8 cellular contexts compared by ENCODE assay signal in the genomic region with DNA sequence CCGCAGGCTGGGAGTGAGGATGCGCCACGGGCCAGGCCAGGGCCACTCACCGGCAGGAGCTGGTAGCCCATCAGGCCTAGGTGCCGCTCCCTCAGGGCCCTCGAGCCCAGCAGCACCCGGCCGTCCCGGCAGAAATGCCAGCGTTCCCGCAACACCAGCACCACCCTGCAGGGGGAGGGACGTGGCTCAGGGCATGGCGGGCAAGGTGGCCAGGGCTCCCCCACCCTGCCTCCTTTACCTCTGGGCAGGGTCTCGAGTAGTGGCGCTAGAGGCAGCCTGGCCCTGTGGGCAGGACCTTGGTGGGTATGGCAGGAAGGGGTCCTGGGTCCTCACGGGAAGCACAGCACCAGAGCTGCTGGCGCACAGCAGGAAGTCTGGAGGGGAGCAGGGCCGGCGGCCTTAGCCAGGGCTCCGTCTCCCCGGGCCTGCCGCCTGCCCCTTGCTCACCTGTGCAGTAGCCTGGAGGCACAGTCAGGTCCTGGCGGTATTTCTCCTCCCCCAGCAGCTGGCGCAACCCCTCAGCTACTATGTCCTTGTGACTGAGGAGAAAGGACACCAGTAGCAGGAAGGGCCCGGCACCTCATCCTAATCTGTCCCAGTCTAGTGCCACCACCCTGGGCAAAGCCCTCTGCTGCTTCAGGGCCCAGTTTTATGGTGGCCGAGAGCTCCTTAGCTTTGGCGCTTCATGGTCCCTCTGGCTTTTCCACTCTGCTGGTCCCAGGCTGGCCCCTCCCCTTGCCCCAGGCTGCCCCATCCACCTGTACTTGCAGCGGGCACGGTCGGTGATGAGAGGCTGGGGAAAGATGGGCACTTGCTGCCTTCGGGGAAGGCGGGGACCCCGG. TPM values are rescaled to one million over a fixed set of nuclear protein-coding genes. Genes with fewer than 3 reads are reported as not detected.
DNase-seq lines count a peak whose midpoint lies in the region; ATAC-seq, FAIRE-seq and TF ChIP-seq lines count a peak whose summit lies in the region.

No MANE protein-coding gene starts in this region.

- peak in 1 of 3 experiments; percentile 35; a peak in 1 of 6 replicates for TF ChIP-seq CTCF in GM12878 (IDR thresholded peaks at IDR 0.05 in 2 of 3, conservative IDR thresholded peaks at IDR 0.05 in 1 of 3; ENCODE audit: control insufficient read depth in 2 of 3, extremely low read depth in 1 of 3, insufficient read depth in 1 of 3, low read depth in 3 of 3, low read length in 3 of 3)

- no peak for TF ChIP-seq RAD21 in GM12878 (IDR thresholded peaks at IDR 0.05; ENCODE audit: insufficient read depth, low read depth, low read length)

- DNase-seq in H54 (ENCODE audit: insufficient read length, low spot score) (peak; percentile 63), GM12878 (ENCODE audit: low read depth, low spot score) (no peak), lung microvascular endothelial cell (ENCODE audit: low read depth in 2 of 2) (peak; percentile 24 to 42), AML-193 (lab: John Stamatoyannopoulos, UW) (no peak), T-helper 1 cell (no peak), SHP77 treated with DMSO at 0.1 percent for 48 hours (lab: John Stamatoyannopoulos, UW) (no peak), sciatic nerve (ENCODE audit: low spot score) (no peak)

- TF ChIP-seq EP300 in GM12878 (IDR thresholded peaks at IDR 0.05; ENCODE audit: borderline replicate concordance in 1 of 2, control insufficient read depth in 1 of 2, low read depth in 2 of 2, low read length in 2 of 2), result no peak

- H3K27me3 ChIP-seq in BLaER1 (no peaks in the 10 kb centered on the region), GM12878 (replicated peaks in 1 of 2; ENCODE audit: control insufficient read depth in 2 of 2, insufficient read depth in 2 of 2, low read length in 1 of 2) (no peaks in the 10 kb centered on the region)

- no peak for FAIRE-seq in H54 (lab: Jason Lieb, UNC)
- FAIRE-seq in GM12878 (lab: Jason Lieb, UNC), result no peak

- intact Hi-C loops in GM12878 (cut with micrococcal nuclease; ENCODE audit: unreplicated experiment) (no loop called here), sciatic nerve (cut with DNase I) (no loop called here)

- H3K79me2 ChIP-seq in GM12878 (ENCODE audit: control insufficient read depth, insufficient read depth, low read length), result peaks cover 29% of the 10 kb centered on the region

- RAD21 ChIA-PET in GM12878 (lab: Charles Lee; ENCODE audit: unreplicated experiment), result interaction anchor here (0.8 kb wide), 1 partner anchor 114 kb away, joined by 3 read pairs; no protein-coding TSS in a partner anchor

- H3K27ac ChIP-seq in BLaER1, result 0 out of 2 replicates have a peak overlapping the region, but pooled peaks have one; percentile 6
- no peak overlapping the region for H3K27ac ChIP-seq in GM12878 (ENCODE audit: control insufficient read depth, insufficient read depth)

- no peaks in the 10 kb centered on the region for H3K9me3 ChIP-seq in BLaER1
- no peaks in the 10 kb centered on the region for H3K9me3 ChIP-seq in GM12878 (replicated peaks; ENCODE audit: control insufficient read depth, insufficient read depth, low read length)

- no peak overlapping the region for H2AFZ ChIP-seq in GM12878 (ENCODE audit: control insufficient read depth, low read depth, low read length)

- 0 out of 2 replicates have a peak overlapping the region, but pooled peaks have one; percentile 99 for H3K4me2 ChIP-seq in BLaER1
- no peak overlapping the region for H3K4me2 ChIP-seq in GM12878 (ENCODE audit: control insufficient read depth, insufficient read depth)

- H3K4me3 ChIP-seq in BLaER1 (no peak overlapping the region), GM12878 (no peak overlapping the region)

- BruUV-seq in GM12878 (replicated peaks; lab: Mats Ljungman, UMichigan), result no TSS peak

- TF ChIP-seq POLR2A in H54 (IDR thresholded peaks at IDR 0.05; ENCODE audit: low read depth, low read length), result no peak
- TF ChIP-seq POLR2A in GM12878 (IDR thresholded peaks at IDR 0.05; ENCODE audit: low read depth, low read length), result peak; percentile 65

- CTCF ChIA-PET in GM12878 (lab: Yijun Ruan, JAX), result interaction anchor here (0.6 kb wide), 1 partner anchor 16 kb away, joined by 4 read pairs; no protein-coding TSS in a partner anchor

- POLR2A ChIA-PET in GM12878 (lab: Charles Lee), result no interaction called here

- ATAC-seq in GM12878, result no peak
- ATAC-seq in sciatic nerve, result no peak

- H3K9ac ChIP-seq in BLaER1 (no peak overlapping the region), GM12878 (ENCODE audit: control insufficient read depth, insufficient read depth, low read length) (no peak overlapping the region)

- in situ Hi-C loops in GM12878 (cut with MboI), result no loop called here

- H4K20me1 ChIP-seq in BLaER1 (peaks cover 70% of the 10 kb centered on the region), GM12878 (ENCODE audit: control insufficient read depth, insufficient read depth) (no peaks in the 10 kb centered on the region; the same call in 1 of the 2 replicates)

- H3K36me3 ChIP-seq in BLaER1, result peaks cover 58% of the 10 kb centered on the region
- peaks cover 0 to 17% of the 10 kb centered on the region in 2 experiments; a peak in 3 of 4 replicates for H3K36me3 ChIP-seq in GM12878 (ENCODE audit: control insufficient read depth in 2 of 2, insufficient read depth in 2 of 2, low read length in 1 of 2)

- H3K4me1 ChIP-seq in BLaER1 (peaks cover 45% of the 10 kb centered on the region), GM12878 (ENCODE audit: control insufficient read depth, insufficient read depth, low read length) (peaks cover 15% of the 10 kb centered on the region)

- SMC1A ChIA-PET in GM12878 (lab: Charles Lee; ENCODE audit: uncharacterized antibody, unreplicated experiment), result no interaction called here

- 91% methylated on average over 33 of the region's 33 CpGs for WGBS in GM12878 (ENCODE audit: insufficient coverage, insufficient replicate concordance, low lambda C conversion rate, missing lambda C conversion rate)

RNA-seq across cellular contexts. Expression of a gene that starts 3.5 kb away (rescaled TPM):
- total RNA-seq in GM12878 (2013; cell fraction: nucleolus; rRNA removed), result 94.3 and 112 TPM in 2 replicates
- total RNA-seq in GM12878 (2014; rRNA removed) (84.3 and 93.9 TPM in 2 replicates), GM12878 (2014; rRNA removed; fragmentation: Illumina TruSeq; extraction: Trizol) (22.8 and 26.6 TPM in 2 replicates), GM12878 (2021) (79.2 and 82.0 TPM in 2 replicates), lung microvascular endothelial cell (36.0 and 38.9 TPM in 2 replicates), sciatic nerve (57.9 TPM)
- 16.1 TPM for polyA plus RNA-seq in GM12878 (2011; ENCODE audit: low read depth)
- polyA plus RNA-seq in GM12878 (2011; rRNA removed) (13.0 and 26.9 TPM in 2 replicates), GM12878 (2014; fragmentation: Illumina TruSeq; extraction: Trizol) (8.5 and 23.7 TPM in 2 replicates), GM12878 (2014; fragmentation: Nextera tagmentation; extraction: Ambion mirVana) (1 to 10 TPM in 1 of 2 experiments, under 1 TPM in 1; 0.19 to 4.1 TPM), GM12878 (2014; rRNA removed) (102 and 123 TPM in 2 replicates), GM12878 (2016; fragmentation: Nextera tagmentation; extraction: Ambion mirVana) (10 to 100 TPM; 86.3 to 96.5 TPM)
- polyA plus RNA-seq in GM12878 (2011; cell fraction: cytosol; rRNA removed), result 41.0 and 54.1 TPM in 2 replicates
- 382 and 387 TPM in 2 replicates for polyA plus RNA-seq in GM12878 (2011; cell fraction: nucleus; rRNA removed)
- polyA plus RNA-seq in GM12878 (2012), result 54.4 and 55.2 TPM in 2 replicates
- 18.9 and 39.2 TPM in 2 replicates for polyA minus RNA-seq in GM12878 (2011; rRNA and poly(A)+ RNA removed)
- polyA minus RNA-seq in GM12878 (2011; cell fraction: cytosol; rRNA and poly(A)+ RNA removed), result 13.2 and 13.5 TPM in 2 replicates
- 59.7 and 77.0 TPM in 2 replicates for polyA minus RNA-seq in GM12878 (2011; cell fraction: nucleus; rRNA and poly(A)+ RNA removed)

RNA-seq across cellular contexts. Expression of a gene that starts 6.2 kb away (rescaled TPM):
- total RNA-seq in GM12878 (2013; cell fraction: nucleolus; rRNA removed), result 13.2 and 14.1 TPM in 2 replicates
- total RNA-seq in GM12878 (2014; rRNA removed) (48.2 and 51.6 TPM in 2 replicates), GM12878 (2014; rRNA removed; fragmentation: Illumina TruSeq; extraction: Trizol) (10.8 and 12.3 TPM in 2 replicates), GM12878 (2021) (74.7 and 79.5 TPM in 2 replicates), lung microvascular endothelial cell (13.1 and 16.9 TPM in 2 replicates), sciatic nerve (27.8 TPM)
- 10.6 TPM for polyA plus RNA-seq in GM12878 (2011; ENCODE audit: low read depth)
- polyA plus RNA-seq in GM12878 (2011; rRNA removed) (4.9 and 17.8 TPM in 2 replicates), GM12878 (2014; fragmentation: Illumina TruSeq; extraction: Trizol) (1.4 and 11.9 TPM in 2 replicates), GM12878 (2014; fragmentation: Nextera tagmentation; extraction: Ambion mirVana) (under 1 TPM in 1 of 2 experiments, not detected in 1; 0.27 TPM), GM12878 (2014; rRNA removed) (63.9 and 74.4 TPM in 2 replicates), GM12878 (2016; fragmentation: Nextera tagmentation; extraction: Ambion mirVana) (10 to 100 TPM; 41.3 to 48.4 TPM)
- polyA plus RNA-seq in GM12878 (2011; cell fraction: cytosol; rRNA removed), result 33.1 and 43.2 TPM in 2 replicates
- polyA plus RNA-seq in GM12878 (2011; cell fraction: nucleus; rRNA removed), result 70.0 and 81.9 TPM in 2 replicates
- polyA plus RNA-seq in GM12878 (2012), result 59.9 and 68.3 TPM in 2 replicates
- 4.5 and 12.9 TPM in 2 replicates for polyA minus RNA-seq in GM12878 (2011; rRNA and poly(A)+ RNA removed)
- polyA minus RNA-seq in GM12878 (2011; cell fraction: cytosol; rRNA and poly(A)+ RNA removed), result 16.6 and 17.5 TPM in 2 replicates
- 8.8 and 11.9 TPM in 2 replicates for polyA minus RNA-seq in GM12878 (2011; cell fraction: nucleus; rRNA and poly(A)+ RNA removed)

RNA-seq across cellular contexts. Expression of a gene that starts 9.2 kb away (rescaled TPM):
- 96.1 TPM in 2 replicates for total RNA-seq in GM12878 (2013; cell fraction: nucleolus; rRNA removed)
- total RNA-seq in GM12878 (2014; rRNA removed) (20.7 and 24.7 TPM in 2 replicates), GM12878 (2014; rRNA removed; fragmentation: Illumina TruSeq; extraction: Trizol) (13.4 and 15.4 TPM in 2 replicates), GM12878 (2021) (62.9 and 68.1 TPM in 2 replicates), lung microvascular endothelial cell (35.1 and 62.5 TPM in 2 replicates), sciatic nerve (99.7 TPM)
- polyA plus RNA-seq in GM12878 (2011; ENCODE audit: low read depth), result 7.9 TPM
- polyA plus RNA-seq in GM12878 (2011; rRNA removed) (16.6 and 28.5 TPM in 2 replicates), GM12878 (2014; fragmentation: Illumina TruSeq; extraction: Trizol) (7.2 and 16.0 TPM in 2 replicates), GM12878 (2014; fragmentation: Nextera tagmentation; extraction: Ambion mirVana) (1 to 10 TPM; 1.8 to 4.7 TPM), GM12878 (2014; rRNA removed) (39.8 and 40.5 TPM in 2 replicates), GM12878 (2016; fragmentation: Nextera tagmentation; extraction: Ambion mirVana) (1 to 10 TPM; 8.5 to 9.0 TPM)
- polyA plus RNA-seq in GM12878 (2011; cell fraction: cytosol; rRNA removed), result 51.9 and 57.9 TPM in 2 replicates
- polyA plus RNA-seq in GM12878 (2011; cell fraction: nucleus; rRNA removed), result 172 and 269 TPM in 2 replicates
- polyA plus RNA-seq in GM12878 (2012), result 21.8 and 23.5 TPM in 2 replicates
- 25.7 and 40.0 TPM in 2 replicates for polyA minus RNA-seq in GM12878 (2011; rRNA and poly(A)+ RNA removed)
- 17.4 and 25.4 TPM in 2 replicates for polyA minus RNA-seq in GM12878 (2011; cell fraction: cytosol; rRNA and poly(A)+ RNA removed)
- polyA minus RNA-seq in GM12878 (2011; cell fraction: nucleus; rRNA and poly(A)+ RNA removed), result 49.2 and 81.9 TPM in 2 replicates

RNA-seq across cellular contexts. Expression of a gene that starts 17.7 kb away (rescaled TPM):
- total RNA-seq in GM12878 (2013; cell fraction: nucleolus; rRNA removed), result 37.3 and 42.1 TPM in 2 replicates
- 50.7 and 51.0 TPM in 2 replicates for total RNA-seq in GM12878 (2014; rRNA removed)
- total RNA-seq in GM12878 (2014; rRNA removed; fragmentation: Illumina TruSeq; extraction: Trizol), result 15.6 and 17.4 TPM in 2 replicates
- total RNA-seq in GM12878 (2021), result 69.1 and 78.6 TPM in 2 replicates
- 14.2 TPM for polyA plus RNA-seq in GM12878 (2011; ENCODE audit: low read depth)
- 10.8 and 25.8 TPM in 2 replicates for polyA plus RNA-seq in GM12878 (2011; rRNA removed)
- 32.2 and 35.6 TPM in 2 replicates for polyA plus RNA-seq in GM12878 (2011; cell fraction: cytosol; rRNA removed)
- polyA plus RNA-seq in GM12878 (2011; cell fraction: nucleus; rRNA removed), result 168 and 199 TPM in 2 replicates
- polyA plus RNA-seq in GM12878 (2012), result 46.6 and 51.1 TPM in 2 replicates
- 2.9 and 21.9 TPM in 2 replicates for polyA plus RNA-seq in GM12878 (2014; fragmentation: Illumina TruSeq; extraction: Trizol)
- 10 to 100 TPM in 1 of 2 experiments, 1 to 10 TPM in 1; 2.7 to 12.1 TPM for polyA plus RNA-seq in GM12878 (2014; fragmentation: Nextera tagmentation; extraction: Ambion mirVana)
- polyA plus RNA-seq in GM12878 (2014; rRNA removed), result 63.8 and 68.7 TPM in 2 replicates
- 10 to 100 TPM; 34.4 to 38.9 TPM for polyA plus RNA-seq in GM12878 (2016; fragmentation: Nextera tagmentation; extraction: Ambion mirVana)
- 10.8 and 27.9 TPM in 2 replicates for polyA minus RNA-seq in GM12878 (2011; rRNA and poly(A)+ RNA removed)
- 10.4 and 11.4 TPM in 2 replicates for polyA minus RNA-seq in GM12878 (2011; cell fraction: cytosol; rRNA and poly(A)+ RNA removed)
- polyA minus RNA-seq in GM12878 (2011; cell fraction: nucleus; rRNA and poly(A)+ RNA removed), result 46.8 and 68.3 TPM in 2 replicates
- 39.4 and 72.8 TPM in 2 replicates for total RNA-seq in lung microvascular endothelial cell
- total RNA-seq in sciatic nerve, result 87.5 TPM

RNA-seq across cellular contexts. Expression of a gene that starts 19.4 kb away (rescaled TPM):
- total RNA-seq in GM12878 (2013; cell fraction: nucleolus; rRNA removed), result 7.9 and 9.3 TPM in 2 replicates
- total RNA-seq in GM12878 (2014; rRNA removed) (25.9 and 30.3 TPM in 2 replicates), GM12878 (2014; rRNA removed; fragmentation: Illumina TruSeq; extraction: Trizol) (18.2 and 19.4 TPM in 2 replicates), GM12878 (2021) (19.1 and 19.7 TPM in 2 replicates), lung microvascular endothelial cell (15.9 and 17.4 TPM in 2 replicates), sciatic nerve (5.7 TPM)
- 6.6 TPM for polyA plus RNA-seq in GM12878 (2011; ENCODE audit: low read depth)
- polyA plus RNA-seq in GM12878 (2011; rRNA removed) (20.2 and 24.5 TPM in 2 replicates), GM12878 (2014; fragmentation: Illumina TruSeq; extraction: Trizol) (13.9 and 19.4 TPM in 2 replicates), GM12878 (2014; fragmentation: Nextera tagmentation; extraction: Ambion mirVana) (1 to 10 TPM; 1.5 to 8.1 TPM), GM12878 (2014; rRNA removed) (23.5 and 27.6 TPM in 2 replicates), GM12878 (2016; fragmentation: Nextera tagmentation; extraction: Ambion mirVana) (10 to 100 TPM; 33.1 to 33.4 TPM)
- 39.7 and 49.3 TPM in 2 replicates for polyA plus RNA-seq in GM12878 (2011; cell fraction: cytosol; rRNA removed)
- 31.1 TPM in 2 replicates for polyA plus RNA-seq in GM12878 (2011; cell fraction: nucleus; rRNA removed)
- 11.1 and 12.6 TPM in 2 replicates for polyA plus RNA-seq in GM12878 (2012)
- 24.7 and 28.3 TPM in 2 replicates for polyA minus RNA-seq in GM12878 (2011; rRNA and poly(A)+ RNA removed)
- polyA minus RNA-seq in GM12878 (2011; cell fraction: cytosol; rRNA and poly(A)+ RNA removed), result 7.6 and 12.2 TPM in 2 replicates
- 13.7 and 18.2 TPM in 2 replicates for polyA minus RNA-seq in GM12878 (2011; cell fraction: nucleus; rRNA and poly(A)+ RNA removed)

Comparison
In these comparisons a context has a peak if more than half of its experiments do, and no peak if none do; other contexts are left out.
1. DNase-seq: peak in H54 (single experiment) and lung microvascular endothelial cell (2 of 2); none in GM12878 (single experiment), AML-193 (0 of 2), T-helper 1 cell (0 of 5), SHP77 treated with DMSO at 0.1 percent for 48 hours (single experiment) and sciatic nerve (single experiment).